ENCODE assay signal across 11 cellular contexts in the genomic region with DNA sequence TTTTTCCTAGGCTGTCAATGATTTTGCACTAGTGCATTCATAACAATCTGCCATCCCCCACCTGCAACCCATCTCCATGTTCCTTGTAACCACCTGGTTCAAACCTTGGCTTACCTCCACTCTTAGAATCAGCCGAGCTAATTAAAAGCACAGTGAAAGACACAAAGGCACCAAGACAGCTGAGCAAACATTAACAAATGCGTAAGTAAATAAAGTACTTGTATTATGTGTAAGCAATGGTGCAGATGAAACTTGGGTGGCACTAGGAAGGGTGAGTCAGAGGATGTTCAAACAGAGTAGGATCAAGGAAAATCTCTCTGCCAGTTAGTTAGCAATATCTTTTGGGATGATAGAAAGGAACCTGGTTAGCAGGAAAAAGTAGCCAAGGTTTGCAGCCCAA. TPM values are rescaled to one million over a fixed set of nuclear protein-coding genes. Genes with fewer than 3 reads are reported as not detected.
DNase-seq lines count a peak whose midpoint lies in the region; ATAC-seq, FAIRE-seq and TF ChIP-seq lines count a peak whose summit lies in the region.
"Had no signal": no experiment of that assay in that cellular context is flagged by ENCODE, and none has a peak within 500 bp of the region (broad histone marks: within the 10 kb centered on the region; RNA-seq: fewer than 3 reads in every experiment).

No MANE protein-coding gene starts in this region.

- intact Hi-C loops in activated T-helper 2 cell treated with anti-CD3 and anti-CD28 coated beads, Interferon-gamma antibody, Interleukin-2, Interleukin-4, amounts not matched to agents 10 μg/mL and 5 μg/mL and 100 μg/mL, durations not matched to agents 14 hours and 24 hours and 36 hours (cut with micrococcal nuclease): no loop called here
- intact Hi-C loops in spleen (cut with DNase I; ENCODE audit: low total_unique reads): no loop called here

- H4K91ac ChIP-seq in H9 (ENCODE audit: insufficient read length, low read depth, low read length): no peak overlapping the region

- H4K8ac ChIP-seq in H9 (replicated peaks; ENCODE audit: insufficient read length, low read depth, low read length): no peak overlapping the region

- H3K56ac ChIP-seq in H9 (ENCODE audit: insufficient read length, low read depth, low read length): no peak overlapping the region

- WGBS in A549 (ENCODE audit: missing lambda C conversion rate): 6% methylated on average over 2 of the region's 2 CpGs
- 64% methylated on average over 2 of the region's 2 CpGs for WGBS in smooth muscle cell (ENCODE audit: low lambda C conversion rate)
- WGBS in H9 (ENCODE audit: extremely low coverage, insufficient read length, low lambda C conversion rate): no CpG with 5 or more reads among the region's 2 CpGs
- WGBS in spleen, 5 donors: 81 to 88% (median 86%) methylated on average over 2 of the region's 2 CpGs

- H2BK15ac ChIP-seq in H9 (ENCODE audit: low read depth, low read length): no peak overlapping the region

- peak overlapping the region; percentile 73 for H3K4me2 ChIP-seq in A549
- H3K4me2 ChIP-seq in smooth muscle cell: no peak overlapping the region
- H3K4me2 ChIP-seq in H9 (ENCODE audit: insufficient read depth, insufficient read length, low read length): no peak overlapping the region

- no peaks in the 10 kb centered on the region for H3K79me1 ChIP-seq in H9 (ENCODE audit: insufficient read depth, low read depth, low read length, poor library complexity, severe bottlenecking)

- POLR2A ChIA-PET in A549 (lab: Yijun Ruan, JAX): interaction anchor here (0.6 to 1.0 kb wide), 2 partner anchors 119 to 342 kb away, joined by 4 to 5 read pairs; a partner anchor contains a TSS

- TF ChIP-seq CTCF in A549 (IDR thresholded peaks at IDR 0.05) (no peak), smooth muscle cell (IDR thresholded peaks at IDR 0.05; ENCODE audit: borderline replicate concordance, insufficient read depth, poor library complexity, severe bottlenecking) (no peak), H9 (conservative IDR thresholded peaks at IDR 0.05) (no peak), spleen (IDR thresholded peaks at IDR 0.05 in 8 of 11, conservative IDR thresholded peaks at IDR 0.05 in 3 of 11) (no peak)

- TF ChIP-seq POLR2A in A549 (IDR thresholded peaks at IDR 0.05; ENCODE audit: low read length): no peak
- no peak for TF ChIP-seq POLR2A in spleen (IDR thresholded peaks at IDR 0.05)

- TF ChIP-seq RAD21 in A549 (conservative IDR thresholded peaks at IDR 0.05 in 1 of 2, IDR thresholded peaks at IDR 0.05 in 1 of 2): peak in 1 of 2 experiments; percentile 36; a peak in 2 of 5 replicates

- peak; percentile 49 for FAIRE-seq in A549 (lab: Jason Lieb, UNC)

- H2BK120ac ChIP-seq in H9 (ENCODE audit: low read depth, low read length, poor library complexity, severe bottlenecking): no peak overlapping the region

- no peak overlapping the region for H3K23ac ChIP-seq in H9 (ENCODE audit: insufficient read length, low read depth, low read length)

- H3K27ac ChIP-seq in A549 (peak overlapping the region; percentile 40 to 76; a peak in 5 of 6 replicates), smooth muscle cell (ENCODE audit: low read depth) (no peak overlapping the region), H9 (ENCODE audit: insufficient read length, low read depth, low read length) (no peak overlapping the region), spleen (no peak overlapping the region)
- H3K27ac ChIP-seq: thoracic aorta had no signal

- peak; percentile 60 to 81; a peak in 5 of 6 replicates for ATAC-seq in A549
- peak; percentile 90 for ATAC-seq in esophagus mucosa

- H3K23me2 ChIP-seq in H9 (ENCODE audit: insufficient read length, low read depth, low read length, poor library complexity, severe bottlenecking): peaks cover 6% of the 10 kb centered on the region

- H2AFZ ChIP-seq in smooth muscle cell (ENCODE audit: low read depth): no peak overlapping the region
- no peak overlapping the region for H2AFZ ChIP-seq in H9 (ENCODE audit: low read length)

- no peak overlapping the region for H2BK12ac ChIP-seq in H9 (ENCODE audit: insufficient read length, low read depth, low read length)

- H3K27me3 Mint-ChIP-seq in activated T-helper 2 cell treated with anti-CD3 and anti-CD28 coated beads, Interferon-gamma antibody, Interleukin-2, Interleukin-4, amounts not matched to agents 10 μg/mL and 5 μg/mL and 100 μg/mL, durations not matched to agents 14 hours and 24 hours and 36 hours (ENCODE audit: low read depth): no peaks in the 10 kb centered on the region
- H3K27me3 Mint-ChIP-seq in H9 (ENCODE audit: low read depth): peaks cover 16% of the 10 kb centered on the region

- H3K79me2 ChIP-seq in smooth muscle cell (ENCODE audit: low read depth) (no peaks in the 10 kb centered on the region), H9 (ENCODE audit: insufficient read depth, low read length) (no peaks in the 10 kb centered on the region)

- peaks cover 45% of the 10 kb centered on the region for H3K4me1 ChIP-seq in A549
- H3K4me1 ChIP-seq in smooth muscle cell (ENCODE audit: low read depth): peaks cover 20% of the 10 kb centered on the region
- peaks cover 5% of the 10 kb centered on the region; the same call in 1 of the 2 replicates for H3K4me1 ChIP-seq in H9 (ENCODE audit: insufficient read depth, low read length)
- H3K4me1 ChIP-seq in spleen: peaks cover 4 to 17% (median 10%) of the 10 kb centered on the region in 6 donors

- no peaks in the 10 kb centered on the region for H3K9me3 Mint-ChIP-seq in activated T-helper 2 cell treated with anti-CD3 and anti-CD28 coated beads, Interferon-gamma antibody, Interleukin-2, Interleukin-4, amounts not matched to agents 10 μg/mL and 5 μg/mL and 100 μg/mL, durations not matched to agents 14 hours and 24 hours and 36 hours
- H3K9me3 Mint-ChIP-seq in H9: no peaks in the 10 kb centered on the region

- no peak overlapping the region for H3K27ac Mint-ChIP-seq in activated T-helper 2 cell treated with anti-CD3 and anti-CD28 coated beads, Interferon-gamma antibody, Interleukin-2, Interleukin-4, amounts not matched to agents 10 μg/mL and 5 μg/mL and 100 μg/mL, durations not matched to agents 14 hours and 24 hours and 36 hours
- H3K27ac Mint-ChIP-seq in H9: peak overlapping the region in 1 of 3 experiments; percentile 45; a peak in 1 of 7 replicates

- DNase-seq in A549 (ENCODE audit: low read depth in 1 of 2, low spot score in 1 of 2) (peak; percentile 65 to 84), MG63 (peak; percentile 66), NCI-H748 treated with DMSO at 0.1 percent for 48 hours (lab: John Stamatoyannopoulos, UW) (peak; percentile 100), smooth muscle cell (lab: John Stamatoyannopoulos, UW; ENCODE audit: unreplicated experiment) (no peak), H9 (no peak), spleen (no peak)
- no peak for DNase-seq in activated T-helper 2 cell treated with anti-CD3 and anti-CD28 coated beads, Interferon-gamma antibody, Interleukin-2, Interleukin-4, amounts not matched to agents 10 μg/mL and 5 μg/mL and 100 μg/mL, durations not matched to agents 14 hours and 24 hours and 36 hours (ENCODE audit: low spot score)
- DNase-seq: activated naive CD4-positive, alpha-beta T cell had no signal

- no peak overlapping the region for H3K14ac ChIP-seq in H9 (ENCODE audit: insufficient read depth, low read length)

- H3K18ac ChIP-seq in H9 (ENCODE audit: insufficient read length, low read depth, low read length): no peak overlapping the region

- TF ChIP-seq EP300 in A549 (IDR thresholded peaks at IDR 0.05): peak; percentile 69 to 77; a peak in 3 of 5 replicates

- peaks cover 6% of the 10 kb centered on the region for H3K36me3 Mint-ChIP-seq in activated T-helper 2 cell treated with anti-CD3 and anti-CD28 coated beads, Interferon-gamma antibody, Interleukin-2, Interleukin-4, amounts not matched to agents 10 μg/mL and 5 μg/mL and 100 μg/mL, durations not matched to agents 14 hours and 24 hours and 36 hours (ENCODE audit: low read depth)
- H3K36me3 Mint-ChIP-seq in H9 (ENCODE audit: insufficient read depth in 1 of 3, low read depth in 3 of 3): no peaks in the 10 kb centered on the region

- H3T11ph ChIP-seq in H9 (ENCODE audit: low read length): no peak overlapping the region

- no peak overlapping the region for H2BK20ac ChIP-seq in H9 (ENCODE audit: low read depth, low read length, poor library complexity, severe bottlenecking)

- no peak overlapping the region for H3K4me3 ChIP-seq in A549
- no peak overlapping the region for H3K4me3 ChIP-seq in MG63
- H3K4me3 ChIP-seq in smooth muscle cell: no peak overlapping the region
- no peak overlapping the region for H3K4me3 ChIP-seq in spleen
- H3K4me3 ChIP-seq: HAP-1, thoracic aorta had no signal

- H3K9ac ChIP-seq in smooth muscle cell (ENCODE audit: low read depth) (no peak overlapping the region), H9 (ENCODE audit: extremely low read depth, insufficient read length, low read length) (no peak overlapping the region)

- H2BK5ac ChIP-seq in H9 (ENCODE audit: insufficient read length, low read length): no peak overlapping the region

- no peak overlapping the region for H3K4ac ChIP-seq in H9 (ENCODE audit: low read depth, low read length)

- H4K20me1 ChIP-seq in smooth muscle cell (ENCODE audit: low read depth) (no peaks in the 10 kb centered on the region), H9 (ENCODE audit: control insufficient read depth, insufficient read depth, insufficient read length) (no peaks in the 10 kb centered on the region)

- H2AK5ac ChIP-seq in H9 (ENCODE audit: insufficient read length, low read length): no peak overlapping the region

- CTCF ChIA-PET in A549 (lab: Yijun Ruan, JAX): interaction anchor here (0.8 to 1.5 kb wide), 3 partner anchors 165 to 407 kb away, joined by 3 read pairs; no protein-coding TSS in a partner anchor

- H3K9me3 ChIP-seq in A549: no peaks in the 10 kb centered on the region
- H3K9me3 ChIP-seq in MG63: no peaks in the 10 kb centered on the region
- no peaks in the 10 kb centered on the region for H3K9me3 ChIP-seq in smooth muscle cell (replicated peaks; ENCODE audit: low read depth)
- H3K9me3 ChIP-seq in H9 (ENCODE audit: control insufficient read depth, low read depth, low read length): no peaks in the 10 kb centered on the region
- H3K9me3 ChIP-seq in spleen: no peaks in the 10 kb centered on the region
- H3K9me3 ChIP-seq: HAP-1, thoracic aorta had no signal

- no peaks in the 10 kb centered on the region for H3K36me3 ChIP-seq in MG63
- no peaks in the 10 kb centered on the region for H3K36me3 ChIP-seq in smooth muscle cell (ENCODE audit: low read depth)
- H3K36me3 ChIP-seq in spleen: no peaks in the 10 kb centered on the region
- H3K36me3 ChIP-seq: HAP-1, thoracic aorta had no signal

- H3K27me3 ChIP-seq in MG63: no peaks in the 10 kb centered on the region
- no peaks in the 10 kb centered on the region for H3K27me3 ChIP-seq in smooth muscle cell (ENCODE audit: low read depth)
- H3K27me3 ChIP-seq in H9 (ENCODE audit: insufficient read depth, low read length): no peaks in the 10 kb centered on the region
- H3K27me3 ChIP-seq in spleen (replicated peaks in 1 of 7): no peaks in the 10 kb centered on the region

- peaks cover 4% of the 10 kb centered on the region for H3F3A ChIP-seq in smooth muscle cell (ENCODE audit: low read depth)

- no peak overlapping the region for H4K5ac ChIP-seq in H9 (ENCODE audit: insufficient read length, low read depth, low read length)

- no peak overlapping the region for H3K4me3 Mint-ChIP-seq in activated T-helper 2 cell treated with anti-CD3 and anti-CD28 coated beads, Interferon-gamma antibody, Interleukin-2, Interleukin-4, amounts not matched to agents 10 μg/mL and 5 μg/mL and 100 μg/mL, durations not matched to agents 14 hours and 24 hours and 36 hours (ENCODE audit: low read depth)
- no peak overlapping the region for H3K4me3 Mint-ChIP-seq in H9

- H3K4me1 Mint-ChIP-seq in activated T-helper 2 cell treated with anti-CD3 and anti-CD28 coated beads, Interferon-gamma antibody, Interleukin-2, Interleukin-4, amounts not matched to agents 10 μg/mL and 5 μg/mL and 100 μg/mL, durations not matched to agents 14 hours and 24 hours and 36 hours (ENCODE audit: low read depth): peaks cover 15% of the 10 kb centered on the region
- peaks cover 32 to 38% of the 10 kb centered on the region in 2 experiments for H3K4me1 Mint-ChIP-seq in H9

RNA-seq across cellular contexts. Expression of a gene that starts 5.1 kb away (rescaled TPM):
- polyA plus RNA-seq in A549 (2011; rRNA removed) (45.0 and 53.1 TPM in 2 replicates), A549 (2017; fragmentation: RNase III; extraction: RNeasy Plus Mini Kit Qiagen cat#74134 plus additional on column Dnase treatment) (16.8 to 17.8 TPM (median 17.0 TPM) in 3 replicates), smooth muscle cell (19.3 and 20.1 TPM in 2 replicates), spleen (10 to 100 TPM in 2 of 3 donors, 1 to 10 TPM in 1; 8.9 to 13.5 (median 12.2) TPM)
- polyA plus RNA-seq in A549 (2012; cell fraction: cytosol; rRNA removed): 10.2 and 13.4 TPM in 2 replicates
- polyA plus RNA-seq in A549 (2012; cell fraction: nucleus; rRNA removed): 16.6 and 21.0 TPM in 2 replicates
- polyA minus RNA-seq in A549 (2011; rRNA and poly(A)+ RNA removed): 33.9 and 35.4 TPM in 2 replicates
- total RNA-seq in MG63 (2014; rRNA removed; shearing (Covaris generic); ENCODE audit: low replicate concordance): 27.5 and 28.7 TPM in 2 replicates
- total RNA-seq in esophagus mucosa (20.6 TPM), smooth muscle cell (35.2 and 40.9 TPM in 2 replicates), H9 (2021) (45.8 and 49.9 TPM in 2 replicates), spleen (10 to 100 TPM; 51.0 to 85.8 (median 66.1) TPM)
- total RNA-seq in activated T-helper 2 cell treated with anti-CD3 and anti-CD28 coated beads, Interferon-gamma antibody, Interleukin-2, Interleukin-4, amounts not matched to agents 10 μg/mL and 5 μg/mL and 100 μg/mL, durations not matched to agents 14 hours and 24 hours and 36 hours: 43.1 and 46.4 TPM in 2 replicates

RNA-seq across cellular contexts. Expression of a gene that starts 40.5 kb away (rescaled TPM):
- polyA plus RNA-seq in A549 (2011; rRNA removed) (1.7 and 2.4 TPM in 2 replicates), A549 (2017; fragmentation: RNase III; extraction: RNeasy Plus Mini Kit Qiagen cat#74134 plus additional on column Dnase treatment) (0.35 to 0.59 TPM (median 0.42 TPM) in 3 replicates), smooth muscle cell (0.25 and 0.44 TPM in 2 replicates), spleen (under 1 TPM; 0.06 to 0.13 (median 0.07) TPM)
- 0.61 and 0.71 TPM in 2 replicates for polyA plus RNA-seq in A549 (2012; cell fraction: cytosol; rRNA removed)
- 0.35 and 0.44 TPM in 2 replicates for polyA plus RNA-seq in A549 (2012; cell fraction: nucleus; rRNA removed)
- polyA minus RNA-seq in A549 (2011; rRNA and poly(A)+ RNA removed): 1.9 and 3.0 TPM in 2 replicates
- 0.03 TPM in 1 of 2 replicates, not detected in the other for total RNA-seq in MG63 (2014; rRNA removed; shearing (Covaris generic); ENCODE audit: low replicate concordance)
- total RNA-seq in esophagus mucosa (0.08 TPM), smooth muscle cell (0.04 and 0.18 TPM in 2 replicates), H9 (2021) (4.7 and 6.2 TPM in 2 replicates), spleen (1 to 10 TPM in 2 of 7 donors, under 1 TPM in 5; 0.13 to 1.4 (median 0.68) TPM)
- 5.2 and 5.3 TPM in 2 replicates for total RNA-seq in activated T-helper 2 cell treated with anti-CD3 and anti-CD28 coated beads, Interferon-gamma antibody, Interleukin-2, Interleukin-4, amounts not matched to agents 10 μg/mL and 5 μg/mL and 100 μg/mL, durations not matched to agents 14 hours and 24 hours and 36 hours

Comparison
In these comparisons a context has a peak if more than half of its experiments do, and no peak if none do; other contexts are left out.
1. DNase-seq: peak in A549 (2 of 2), MG63 (single experiment) and NCI-H748 treated with DMSO at 0.1 percent for 48 hours (single experiment); none in activated T-helper 2 cell treated with anti-CD3 and anti-CD28 coated beads, Interferon-gamma antibody, Interleukin-2, Interleukin-4, amounts not matched to agents 10 μg/mL and 5 μg/mL and 100 μg/mL, durations not matched to agents 14 hours and 24 hours and 36 hours (single experiment), smooth muscle cell (single experiment), H9 (single experiment) and spleen (single experiment).
2. H3K27ac ChIP-seq: peak in A549 (2 of 2); none in smooth muscle cell (single experiment), H9 (single experiment) and spleen (0 of 8).